Comparison of ENCODE assay signal across 10 cellular contexts in genomic region chr4:40307627-40308497, GRCh38. TPM values are rescaled to one million over a fixed set of nuclear protein-coding genes. Genes with fewer than 3 reads are reported as not detected.
DNase-seq lines count a peak whose midpoint lies in the region; ATAC-seq lines count a peak whose summit lies in the region.
"Had no signal": no experiment of that assay in that cellular context is flagged by ENCODE, and none has a peak within 500 bp of the region (broad histone marks: within the 10 kb centered on the region; RNA-seq: fewer than 3 reads in every experiment).

No MANE protein-coding gene starts in this region.

- peak overlapping the region; percentile 37 for H3K4me3 ChIP-seq in Jurkat, Clone E6-1 (ENCODE audit: low read length)

- no peaks in the 10 kb centered on the region for H3K27me3 Mint-ChIP-seq in activated naive CD4-positive, alpha-beta T cell treated with anti-CD3 and anti-CD28 coated beads for 36 hours (ENCODE audit: low read depth)

- H3K9me3 Mint-ChIP-seq in activated naive CD4-positive, alpha-beta T cell treated with anti-CD3 and anti-CD28 coated beads for 36 hours = peaks cover 5% of the 10 kb centered on the region

- H3K27ac Mint-ChIP-seq in activated naive CD4-positive, alpha-beta T cell treated with anti-CD3 and anti-CD28 coated beads for 36 hours = peak overlapping the region; percentile 97

- intact Hi-C loops in activated naive CD4-positive, alpha-beta T cell treated with anti-CD3 and anti-CD28 coated beads for 36 hours (cut with micrococcal nuclease) = loop anchor here (1.0 to 10.0 kb wide), 10 partner anchors 8 to 1123 kb away; partner anchors contain the start of genes LIAS, PDS5A, RPL9 and UBE2K

- peaks cover 89% of the 10 kb centered on the region for H3K4me1 Mint-ChIP-seq in activated naive CD4-positive, alpha-beta T cell treated with anti-CD3 and anti-CD28 coated beads for 36 hours (ENCODE audit: low read depth)

- CTCF ChIA-PET in activated naive CD4-positive, alpha-beta T cell treated with anti-CD3 and anti-CD28 coated beads for 36 hours (lab: Charles Lee) = interaction anchor here (0.6 to 4.1 kb wide), 24 partner anchors 8 to 157 kb away, joined by 3 to 23 read pairs (median 4); no protein-coding TSS in a partner anchor

- ATAC-seq in GM18511 (IDR thresholded peaks at IDR 0.05; ENCODE audit: unreplicated experiment) = peak; percentile 26
- ATAC-seq in GM19035 (IDR thresholded peaks at IDR 0.05; ENCODE audit: unreplicated experiment) = no peak

- H3K4me3 Mint-ChIP-seq in activated naive CD4-positive, alpha-beta T cell treated with anti-CD3 and anti-CD28 coated beads for 36 hours = peak overlapping the region; percentile 73

- DNase-seq in Jurkat, Clone E6-1 (ENCODE audit: low read depth, low spot score) = peak; percentile 96
- DNase-seq in activated naive CD4-positive, alpha-beta T cell treated with anti-CD3 and anti-CD28 coated beads for 36 hours = peak; percentile 84
- peak; percentile 54 for DNase-seq in stimulated activated CD4-positive, alpha-beta T cell treated with anti-CD3 and anti-CD28 coated beads, Interleukin-12 subunit alpha, Interleukin-12 subunit beta, amount 100 ng/mL, for 4 hours
- DNase-seq in NCI-H2227 treated with DMSO at 0.1 percent for 48 hours (lab: John Stamatoyannopoulos, UW) (no peak), NOMO-1 treated with DMSO at 0.1 percent for 48 hours (lab: John Stamatoyannopoulos, UW; ENCODE audit: unreplicated experiment) (no peak), anterior cingulate cortex (lab: John Stamatoyannopoulos, UW) (no peak)

- peaks cover 4% of the 10 kb centered on the region for H3K36me3 Mint-ChIP-seq in activated naive CD4-positive, alpha-beta T cell treated with anti-CD3 and anti-CD28 coated beads for 36 hours (ENCODE audit: low read depth)

RNA-seq across cellular contexts. Expression of gene CHRNA9, which starts 27.3 kb away (rescaled TPM):
- polyA plus RNA-seq in Jurkat, Clone E6-1 (2012; ENCODE audit: insufficient read depth, insufficient read length) = 13.0 TPM
- total RNA-seq in activated naive CD4-positive, alpha-beta T cell treated with anti-CD3 and anti-CD28 coated beads for 36 hours = not detected
- total RNA-seq: epithelial cell of proximal tubule, urinary bladder had no signal

Comparison
In these comparisons a context has a peak if more than half of its experiments do, and no peak if none do; other contexts are left out.
1. DNase-seq: peak in Jurkat, Clone E6-1 (single experiment), activated naive CD4-positive, alpha-beta T cell treated with anti-CD3 and anti-CD28 coated beads for 36 hours (single experiment) and stimulated activated CD4-positive, alpha-beta T cell treated with anti-CD3 and anti-CD28 coated beads, Interleukin-12 subunit alpha, Interleukin-12 subunit beta, amount 100 ng/mL, for 4 hours (single experiment); none in NCI-H2227 treated with DMSO at 0.1 percent for 48 hours (single experiment), NOMO-1 treated with DMSO at 0.1 percent for 48 hours (single experiment) and anterior cingulate cortex (0 of 58).